ENCODE assay signal across 24 cellular contexts in the genomic region with DNA sequence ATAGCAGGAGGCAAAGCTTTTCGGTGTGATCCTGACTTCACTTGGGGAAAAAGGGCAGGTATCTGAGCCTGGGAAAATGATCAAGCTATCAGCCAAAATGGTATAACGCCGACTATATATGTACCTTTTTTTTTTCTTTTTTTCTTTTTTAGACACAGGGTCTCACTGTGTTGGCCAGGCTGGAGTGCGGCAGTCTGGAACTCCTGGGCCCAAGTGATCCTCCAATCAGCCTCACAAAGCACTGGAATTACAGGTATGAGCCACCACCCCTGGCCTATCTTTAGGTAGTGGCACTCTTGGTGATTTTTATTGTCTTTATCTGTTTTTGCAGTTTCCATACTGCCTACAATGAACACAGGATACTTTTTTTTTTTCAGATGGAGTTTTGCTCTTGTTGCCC. TPM values are rescaled to one million over a fixed set of nuclear protein-coding genes. Genes with fewer than 3 reads are reported as not detected.
DNase-seq lines count a peak whose midpoint lies in the region; ATAC-seq lines count a peak whose summit lies in the region.
"Had no signal": no experiment of that assay in that cellular context is flagged by ENCODE, and none has a peak within 500 bp of the region (broad histone marks: within the 10 kb centered on the region; RNA-seq: fewer than 3 reads in every experiment).

No MANE protein-coding gene starts in this region.

- no peak for DNase-seq in T-helper 2 cell treated with Interferon-gamma antibody and Interleukin-4, amounts not matched to agents 5 μg/mL and 100 μg/mL, for 36 hours (ENCODE audit: low spot score)
- DNase-seq in T-helper 2 cell (no peak), memory B cell (ENCODE audit: low spot score in 2 of 2) (no peak), kidney glomerular epithelial cell (lab: John Stamatoyannopoulos, UW) (no peak)
- DNase-seq in CD8-positive, alpha-beta memory T cell: no peak
- DNase-seq in activated T-helper 1 cell treated with anti-CD3 and anti-CD28 coated beads, Interleukin-12 subunit alpha, Interleukin-12 subunit beta, Interleukin-2, Interleukin-4 antibody, amounts not matched to agents 30 ng/mL and 10 ng/mL and 1 ng/mL, durations not matched to agents 14 hours and 24 hours and 36 hours (ENCODE audit: low spot score): no peak
- DNase-seq in effector memory CD4-positive, alpha-beta T cell: no peak
- DNase-seq: 8988T; activated naive CD4-positive, alpha-beta T cell; BE2C; brain microvascular endothelial cell; cortex of kidney; foreskin fibroblast; NCI-H1105 treated with DMSO at 0.1 percent for 48 hours; NCI-H69; stimulated activated CD4-positive, alpha-beta T cell treated with anti-CD3 and anti-CD28 coated beads, Interleukin-2, amount 100 ng/mL, for 48 hours; SW 1271 had no signal

- H3K36me3 ChIP-seq in CD8-positive, alpha-beta memory T cell (ENCODE audit: insufficient read depth, low read length): peaks cover 10% of the 10 kb centered on the region
- H3K36me3 ChIP-seq in effector memory CD4-positive, alpha-beta T cell (ENCODE audit: control insufficient read depth, insufficient read depth, low read length): peaks cover 6% of the 10 kb centered on the region
- H3K36me3 ChIP-seq: BE2C, uterus had no signal

- H3K27me3 ChIP-seq in CD8-positive, alpha-beta memory T cell (ENCODE audit: insufficient read depth, low read length, poor library complexity, severe bottlenecking): peaks cover 20% of the 10 kb centered on the region
- H3K27me3 ChIP-seq in effector memory CD4-positive, alpha-beta T cell (replicated peaks; ENCODE audit: control insufficient read depth, insufficient read depth, low read length, poor library complexity, severe bottlenecking): peaks cover 15% of the 10 kb centered on the region

- POLR2A ChIA-PET in CD8-positive, alpha-beta memory T cell (lab: Charles Lee): no interaction called here

- H3K36me3 Mint-ChIP-seq in T-helper 2 cell treated with Interferon-gamma antibody and Interleukin-4, amounts not matched to agents 5 μg/mL and 100 μg/mL, for 36 hours (ENCODE audit: low read depth): peaks cover 17% of the 10 kb centered on the region
- H3K36me3 Mint-ChIP-seq in CD8-positive, alpha-beta memory T cell: peaks cover 0 to 21% (median 4%) of the 10 kb centered on the region in 3 donors
- peaks cover 15% of the 10 kb centered on the region for H3K36me3 Mint-ChIP-seq in activated T-helper 1 cell treated with anti-CD3 and anti-CD28 coated beads, Interleukin-12 subunit alpha, Interleukin-12 subunit beta, Interleukin-2, Interleukin-4 antibody, amounts not matched to agents 30 ng/mL and 10 ng/mL and 1 ng/mL, durations not matched to agents 14 hours and 24 hours and 36 hours (ENCODE audit: low read depth)
- peaks cover 6% of the 10 kb centered on the region for H3K36me3 Mint-ChIP-seq in memory B cell

- peak overlapping the region; percentile 49 for H3K4me3 Mint-ChIP-seq in T-helper 2 cell treated with Interferon-gamma antibody and Interleukin-4, amounts not matched to agents 5 μg/mL and 100 μg/mL, for 36 hours
- peak overlapping the region; percentile 23 to 91 (median 57) for H3K4me3 Mint-ChIP-seq in CD8-positive, alpha-beta memory T cell
- H3K4me3 Mint-ChIP-seq in activated T-helper 1 cell treated with anti-CD3 and anti-CD28 coated beads, Interleukin-12 subunit alpha, Interleukin-12 subunit beta, Interleukin-2, Interleukin-4 antibody, amounts not matched to agents 30 ng/mL and 10 ng/mL and 1 ng/mL, durations not matched to agents 14 hours and 24 hours and 36 hours: peak overlapping the region; percentile 37
- peak overlapping the region; percentile 24 for H3K4me3 Mint-ChIP-seq in memory B cell

- no peaks in the 10 kb centered on the region for H3K9me3 ChIP-seq in CD8-positive, alpha-beta memory T cell (ENCODE audit: low read length)
- H3K9me3 ChIP-seq in effector memory CD4-positive, alpha-beta T cell (ENCODE audit: control insufficient read depth, low read length): no peaks in the 10 kb centered on the region
- H3K9me3 ChIP-seq: BE2C, uterus had no signal

- no peak overlapping the region for H3K4me3 ChIP-seq in CD8-positive, alpha-beta memory T cell (ENCODE audit: low read length)
- H3K4me3 ChIP-seq in effector memory CD4-positive, alpha-beta T cell (ENCODE audit: insufficient read depth, low read depth, low read length, poor library complexity, severe bottlenecking): no peak overlapping the region
- H3K4me3 ChIP-seq: uterus had no signal

- no peak overlapping the region for H3K27ac ChIP-seq in CD8-positive, alpha-beta memory T cell (ENCODE audit: low read depth, low read length)
- no peak overlapping the region for H3K27ac ChIP-seq in effector memory CD4-positive, alpha-beta T cell (ENCODE audit: insufficient read depth, low read length, poor library complexity, severe bottlenecking)
- H3K27ac ChIP-seq: brain microvascular endothelial cell, epithelial cell of prostate, uterus had no signal

- peaks cover 31% of the 10 kb centered on the region for H3K27me3 Mint-ChIP-seq in T-helper 2 cell treated with Interferon-gamma antibody and Interleukin-4, amounts not matched to agents 5 μg/mL and 100 μg/mL, for 36 hours (ENCODE audit: low read depth)
- H3K27me3 Mint-ChIP-seq in CD8-positive, alpha-beta memory T cell: peaks cover 19 to 31% of the 10 kb centered on the region in 2 donors
- peaks cover 24% of the 10 kb centered on the region for H3K27me3 Mint-ChIP-seq in activated T-helper 1 cell treated with anti-CD3 and anti-CD28 coated beads, Interleukin-12 subunit alpha, Interleukin-12 subunit beta, Interleukin-2, Interleukin-4 antibody, amounts not matched to agents 30 ng/mL and 10 ng/mL and 1 ng/mL, durations not matched to agents 14 hours and 24 hours and 36 hours (ENCODE audit: insufficient read depth)
- H3K27me3 Mint-ChIP-seq in memory B cell: peaks cover 13% of the 10 kb centered on the region

- H3K27ac Mint-ChIP-seq in T-helper 2 cell treated with Interferon-gamma antibody and Interleukin-4, amounts not matched to agents 5 μg/mL and 100 μg/mL, for 36 hours: no peak overlapping the region
- H3K27ac Mint-ChIP-seq in CD8-positive, alpha-beta memory T cell: peak overlapping the region in 4 of 8 donors; percentile 22 to 50 (median 36)
- H3K27ac Mint-ChIP-seq in activated T-helper 1 cell treated with anti-CD3 and anti-CD28 coated beads, Interleukin-12 subunit alpha, Interleukin-12 subunit beta, Interleukin-2, Interleukin-4 antibody, amounts not matched to agents 30 ng/mL and 10 ng/mL and 1 ng/mL, durations not matched to agents 14 hours and 24 hours and 36 hours: no peak overlapping the region
- no peak overlapping the region for H3K27ac Mint-ChIP-seq in memory B cell

- CTCF ChIA-PET in CD8-positive, alpha-beta memory T cell (lab: Charles Lee): interaction anchor here (1.1 to 4.5 kb wide), 2 partner anchors 9 to 186 kb away, joined by 3 to 44 read pairs; no protein-coding TSS in a partner anchor

- H3K9me3 Mint-ChIP-seq in T-helper 2 cell treated with Interferon-gamma antibody and Interleukin-4, amounts not matched to agents 5 μg/mL and 100 μg/mL, for 36 hours: no peaks in the 10 kb centered on the region
- no peaks in the 10 kb centered on the region for H3K9me3 Mint-ChIP-seq in CD8-positive, alpha-beta memory T cell
- H3K9me3 Mint-ChIP-seq in activated T-helper 1 cell treated with anti-CD3 and anti-CD28 coated beads, Interleukin-12 subunit alpha, Interleukin-12 subunit beta, Interleukin-2, Interleukin-4 antibody, amounts not matched to agents 30 ng/mL and 10 ng/mL and 1 ng/mL, durations not matched to agents 14 hours and 24 hours and 36 hours: no peaks in the 10 kb centered on the region
- H3K9me3 Mint-ChIP-seq in memory B cell: no peaks in the 10 kb centered on the region

- H3K4me1 ChIP-seq in CD8-positive, alpha-beta memory T cell (ENCODE audit: insufficient read depth, low read length): peaks cover 12% of the 10 kb centered on the region
- peaks cover 10% of the 10 kb centered on the region for H3K4me1 ChIP-seq in effector memory CD4-positive, alpha-beta T cell (ENCODE audit: control insufficient read depth, insufficient read depth, low read length, poor library complexity, severe bottlenecking)
- H3K4me1 ChIP-seq: BE2C had no signal

- intact Hi-C loops in activated T-helper 1 cell treated with anti-CD3 and anti-CD28 coated beads, Interleukin-12 subunit alpha, Interleukin-12 subunit beta, Interleukin-2, Interleukin-4 antibody, amounts not matched to agents 30 ng/mL and 10 ng/mL and 1 ng/mL, durations not matched to agents 14 hours and 24 hours and 36 hours (cut with micrococcal nuclease): loop anchor here (5.0 kb wide), 1 partner anchor 365 kb away; a partner anchor contains a TSS

- H3K4me1 Mint-ChIP-seq in T-helper 2 cell treated with Interferon-gamma antibody and Interleukin-4, amounts not matched to agents 5 μg/mL and 100 μg/mL, for 36 hours (ENCODE audit: low read depth): peaks cover 20% of the 10 kb centered on the region
- H3K4me1 Mint-ChIP-seq in CD8-positive, alpha-beta memory T cell: peaks cover 20 to 33% (median 20%) of the 10 kb centered on the region in 3 donors
- peaks cover 26% of the 10 kb centered on the region for H3K4me1 Mint-ChIP-seq in activated T-helper 1 cell treated with anti-CD3 and anti-CD28 coated beads, Interleukin-12 subunit alpha, Interleukin-12 subunit beta, Interleukin-2, Interleukin-4 antibody, amounts not matched to agents 30 ng/mL and 10 ng/mL and 1 ng/mL, durations not matched to agents 14 hours and 24 hours and 36 hours (ENCODE audit: low read depth)
- H3K4me1 Mint-ChIP-seq in memory B cell: peaks cover 10% of the 10 kb centered on the region

- no peak for ATAC-seq in memory B cell (ENCODE audit: low read depth)
- no peak for ATAC-seq in GM19455 (IDR thresholded peaks at IDR 0.05; ENCODE audit: unreplicated experiment)
- ATAC-seq: Right ventricle myocardium inferior had no signal

RNA-seq across cellular contexts. Expression of a gene that starts 1.3 kb away (rescaled TPM):
- 10 to 100 TPM; 79.1 to 79.4 TPM for total RNA-seq in CD8-positive, alpha-beta memory T cell
- polyA plus RNA-seq in CD8-positive, alpha-beta memory T cell: 24.4 TPM
- total RNA-seq in activated T-helper 1 cell treated with anti-CD3 and anti-CD28 coated beads, Interleukin-12 subunit alpha, Interleukin-12 subunit beta, Interleukin-2, Interleukin-4 antibody, amounts not matched to agents 30 ng/mL and 10 ng/mL and 1 ng/mL, durations not matched to agents 14 hours and 24 hours and 36 hours: 65.0 and 65.9 TPM in 2 replicates

RNA-seq across cellular contexts. Expression of a gene that starts 6.9 kb away (rescaled TPM):
- not detected for total RNA-seq in CD8-positive, alpha-beta memory T cell
- polyA plus RNA-seq in CD8-positive, alpha-beta memory T cell: not detected
- total RNA-seq in activated T-helper 1 cell treated with anti-CD3 and anti-CD28 coated beads, Interleukin-12 subunit alpha, Interleukin-12 subunit beta, Interleukin-2, Interleukin-4 antibody, amounts not matched to agents 30 ng/mL and 10 ng/mL and 1 ng/mL, durations not matched to agents 14 hours and 24 hours and 36 hours: not detected in 2 replicates
- total RNA-seq: G401, posterior vena cava, Right ventricle myocardium inferior, uterus had no signal
- polyA plus RNA-seq: keratinocyte had no signal

RNA-seq across cellular contexts. Expression of a gene that starts 23.8 kb away (rescaled TPM):
- under 1 TPM; 0.50 to 0.66 TPM for total RNA-seq in CD8-positive, alpha-beta memory T cell
- 0.39 TPM for polyA plus RNA-seq in CD8-positive, alpha-beta memory T cell
- total RNA-seq in activated T-helper 1 cell treated with anti-CD3 and anti-CD28 coated beads, Interleukin-12 subunit alpha, Interleukin-12 subunit beta, Interleukin-2, Interleukin-4 antibody, amounts not matched to agents 30 ng/mL and 10 ng/mL and 1 ng/mL, durations not matched to agents 14 hours and 24 hours and 36 hours: 1.4 and 1.6 TPM in 2 replicates

RNA-seq across cellular contexts. Expression of a gene that starts 31.2 kb away (rescaled TPM):
- total RNA-seq in CD8-positive, alpha-beta memory T cell: 10 to 100 TPM; 10.8 to 12.8 TPM
- polyA plus RNA-seq in CD8-positive, alpha-beta memory T cell: 0.22 TPM
- 65.8 and 71.6 TPM in 2 replicates for total RNA-seq in activated T-helper 1 cell treated with anti-CD3 and anti-CD28 coated beads, Interleukin-12 subunit alpha, Interleukin-12 subunit beta, Interleukin-2, Interleukin-4 antibody, amounts not matched to agents 30 ng/mL and 10 ng/mL and 1 ng/mL, durations not matched to agents 14 hours and 24 hours and 36 hours

RNA-seq across cellular contexts. Expression of a gene that starts 37.7 kb away (rescaled TPM):
- 100 to 1,000 TPM; 397 to 449 TPM for total RNA-seq in CD8-positive, alpha-beta memory T cell
- 213 TPM for polyA plus RNA-seq in CD8-positive, alpha-beta memory T cell
- total RNA-seq in activated T-helper 1 cell treated with anti-CD3 and anti-CD28 coated beads, Interleukin-12 subunit alpha, Interleukin-12 subunit beta, Interleukin-2, Interleukin-4 antibody, amounts not matched to agents 30 ng/mL and 10 ng/mL and 1 ng/mL, durations not matched to agents 14 hours and 24 hours and 36 hours: 421 and 457 TPM in 2 replicates
